In the genomic region with DNA sequence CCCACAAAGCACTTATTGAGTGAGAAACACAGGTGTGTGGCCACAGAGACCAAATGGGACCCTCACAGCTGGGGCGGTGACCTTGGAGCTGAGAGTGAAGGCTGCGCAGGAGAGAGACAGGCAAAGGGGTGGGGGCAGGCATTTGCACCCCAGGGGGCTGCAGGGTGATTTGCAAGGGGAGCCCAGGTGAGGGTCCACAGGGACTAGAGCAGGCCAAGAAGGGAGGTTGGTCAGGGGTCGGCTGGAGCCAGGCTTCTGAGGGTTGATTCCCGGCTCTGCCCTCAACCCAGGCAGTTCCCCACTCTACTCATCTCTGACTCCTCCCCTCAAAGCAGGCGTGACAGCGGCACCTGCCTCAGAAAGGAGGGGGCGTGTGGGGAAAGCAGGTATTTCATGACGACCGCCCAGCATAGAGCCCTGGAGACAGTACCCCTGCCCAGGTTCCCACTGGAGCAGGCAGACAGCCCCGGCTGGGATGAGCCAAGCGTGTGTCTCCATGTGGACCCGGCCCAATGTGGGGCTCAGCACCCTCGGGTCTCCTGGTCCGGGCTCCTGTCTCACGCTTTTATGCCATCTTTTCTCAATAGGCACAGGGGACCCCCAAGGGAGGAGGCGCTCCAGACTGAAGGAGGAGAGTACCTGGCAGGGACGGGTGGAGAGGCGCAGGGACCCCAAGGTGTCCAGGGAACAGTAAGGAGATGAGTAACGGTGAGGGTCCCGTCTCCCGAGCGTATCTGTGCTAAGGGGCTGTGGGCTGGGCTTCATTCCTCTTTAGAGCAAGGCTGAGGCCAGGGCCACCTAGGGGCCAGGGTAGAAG, we compare ENCODE assay signal across 1 cellular context.
TF ChIP-seq lines count a peak whose summit lies in the region.

No MANE protein-coding gene starts in this region.

TF ChIP-seq in A549, 52 proteins besides CTCF, POLR2A, EP300 and RAD21 (continued from another document):
- TF ChIP-seq BHLHE40 (IDR thresholded peaks at IDR 0.05; ENCODE audit: low read depth, low read length) = no peak
TF ChIP-seq in A549: peak in this region for 0.
